Comparison of ENCODE assay signal across 8 cellular contexts in genomic region chr10:71244638-71245419, GRCh38. TPM values are rescaled to one million over a fixed set of nuclear protein-coding genes. Genes with fewer than 3 reads are reported as not detected.
DNase-seq lines count a peak whose midpoint lies in the region; ATAC-seq, FAIRE-seq and TF ChIP-seq lines count a peak whose summit lies in the region.
"Had no signal": no experiment of that assay in that cellular context is flagged by ENCODE, and none has a peak within 500 bp of the region (broad histone marks: within the 10 kb centered on the region; RNA-seq: fewer than 3 reads in every experiment).

No MANE protein-coding gene starts in this region.

- H3K9ac ChIP-seq in IMR-90 (ENCODE audit: low read depth, low read length) (peak overlapping the region; percentile 39; the same call in 1 of the 2 replicates), keratinocyte (ENCODE audit: control insufficient read depth, extremely low read depth, insufficient read depth, low read length) (no peak overlapping the region)
- H3K9ac ChIP-seq: KMS-11 had no signal

- TF ChIP-seq CTCF in IMR-90 (conservative IDR thresholded peaks at IDR 0.05; ENCODE audit: low read depth, low read length) (no peak), breast epithelium (IDR thresholded peaks at IDR 0.05) (no peak), keratinocyte (optimal IDR thresholded peaks at IDR 0.05 in 1 of 3, IDR thresholded peaks at IDR 0.05 in 1 of 3, conservative IDR thresholded peaks at IDR 0.05 in 1 of 3; ENCODE audit: extremely low read depth in 1 of 3, insufficient read depth in 2 of 3, low read length in 3 of 3) (no peak), suprapubic skin (IDR thresholded peaks at IDR 0.05) (no peak)

- peak overlapping the region; percentile 58 for H2BK5ac ChIP-seq in IMR-90 (ENCODE audit: low read depth, low read length, poor library complexity, severe bottlenecking)

- POLR2A ChIA-PET in IMR-90 (lab: Charles Lee; ENCODE audit: unreplicated experiment) = interaction anchor here (1.8 kb wide), 1 partner anchor 11 kb away, joined by 7 read pairs; no protein-coding TSS in a partner anchor

- TF ChIP-seq EP300 in suprapubic skin (IDR thresholded peaks at IDR 0.05) = no peak

- TF ChIP-seq POLR2A in IMR-90 (IDR thresholded peaks at IDR 0.05; ENCODE audit: low read depth, low read length) (no peak), breast epithelium (IDR thresholded peaks at IDR 0.05) (no peak), suprapubic skin (IDR thresholded peaks at IDR 0.05) (no peak)

- H3K23ac ChIP-seq in IMR-90 (ENCODE audit: low read depth, low read length) = peak overlapping the region; percentile 89

- H3K27me3 ChIP-seq in IMR-90 (ENCODE audit: control insufficient read depth, insufficient read depth, low read length) (no peaks in the 10 kb centered on the region), breast epithelium (no peaks in the 10 kb centered on the region), keratinocyte (ENCODE audit: control insufficient read depth, extremely low read depth, insufficient read depth, low read length) (no peaks in the 10 kb centered on the region), suprapubic skin (peaks cover 5% of the 10 kb centered on the region)

- peak overlapping the region; percentile 99 for H2AK5ac ChIP-seq in IMR-90 (ENCODE audit: low read depth, low read length)

- H3K4ac ChIP-seq in IMR-90 (ENCODE audit: low read depth, low read length) = peak overlapping the region; percentile 99

- FAIRE-seq in keratinocyte (lab: Jason Lieb, UNC) = no peak

- 2% methylated on average over 9 of the region's 27 CpGs; no CpG with 5 or more reads in 1 of the 2 experiments for WGBS in IMR-90 (ENCODE audit: extremely low coverage in 2 of 2, insufficient read length in 1 of 2), 2 experiments
- 39% methylated on average over 20 of the region's 27 CpGs for WGBS in suprapubic skin

- peaks cover 11% of the 10 kb centered on the region; the same call in 1 of the 2 replicates for H4K20me1 ChIP-seq in IMR-90 (ENCODE audit: insufficient read depth, low read length)
- no peaks in the 10 kb centered on the region for H4K20me1 ChIP-seq in keratinocyte (ENCODE audit: control insufficient read depth, extremely low read depth, insufficient read depth, low read length)

- H3K9me3 ChIP-seq in IMR-90 (ENCODE audit: control insufficient read depth, insufficient read depth, low read length) (no peaks in the 10 kb centered on the region), breast epithelium (no peaks in the 10 kb centered on the region), keratinocyte (ENCODE audit: control insufficient read depth, low read depth, low read length) (no peaks in the 10 kb centered on the region), suprapubic skin (no peaks in the 10 kb centered on the region)

- peak overlapping the region; percentile 73 for H2AK9ac ChIP-seq in IMR-90 (replicated peaks; ENCODE audit: low read depth, low read length, poor library complexity)

- peak overlapping the region; percentile 95; the same call in 1 of the 3 replicates for H2BK15ac ChIP-seq in IMR-90 (ENCODE audit: low read depth, low read length)

- H4K8ac ChIP-seq in IMR-90 (ENCODE audit: low read depth in 2 of 2, low read length in 2 of 2) = peak overlapping the region; percentile 54 to 89

- peak overlapping the region; percentile 73 for H3K56ac ChIP-seq in IMR-90 (ENCODE audit: extremely low read depth, insufficient read depth, low read length)

- H3K4me2 ChIP-seq in IMR-90 (ENCODE audit: low read depth, low read length) = peak overlapping the region; percentile 63
- peak overlapping the region; percentile 13 for H3K4me2 ChIP-seq in keratinocyte (ENCODE audit: control insufficient read depth, extremely low read depth, insufficient read depth, low read depth, low read length)
- H3K4me2 ChIP-seq: KMS-11 had no signal

- peak overlapping the region; percentile 85 for H3K14ac ChIP-seq in IMR-90 (replicated peaks; ENCODE audit: low read depth, low read length)

- H3K4me3 ChIP-seq in IMR-90 (ENCODE audit: insufficient read depth, low read depth, low read length) (peak overlapping the region; percentile 17), breast epithelium (peak overlapping the region; percentile 5 to 62 (median 32)), keratinocyte (ENCODE audit: control insufficient read depth in 2 of 3, extremely low read depth in 1 of 3, insufficient read depth in 2 of 3, low read depth in 1 of 3, low read length in 3 of 3) (no peak overlapping the region), suprapubic skin (peak overlapping the region; percentile 28)

- CTCF ChIA-PET in IMR-90 (lab: Yijun Ruan, JAX) = interaction anchor here (0.6 to 1.4 kb wide), 6 partner anchors 11 to 319 kb away, joined by 3 to 5 read pairs (median 4); no protein-coding TSS in a partner anchor

- no peak; the same call in 1 of the 2 replicates for TF ChIP-seq RAD21 in IMR-90 (IDR thresholded peaks at IDR 0.05; ENCODE audit: low read length)

- intact Hi-C loops in IMR-90 (cut with micrococcal nuclease) (no loop called here), breast epithelium (cut with DNase I; ENCODE audit: low total_unique reads) (no loop called here)

- H3K79me1 ChIP-seq in IMR-90 (ENCODE audit: low read depth in 1 of 2, low read length in 2 of 2) = peaks cover 0 to 24% of the 10 kb centered on the region in 2 experiments; a peak in 2 of 4 replicates

- dilution Hi-C loops in IMR-90 (cut with HindIII; ENCODE audit: low sequenced_read_pairs, unreplicated experiment) (no loop called here), keratinocyte (cut with MboI; ENCODE audit: extremely low pct_ligation_motif_present, low sequenced_read_pairs) (no loop called here)

- DNase-seq in IMR-90 = peak; percentile 93
- DNase-seq in breast epithelium (ENCODE audit: low spot score in 2 of 2) = no peak
- no peak for DNase-seq in keratinocyte (ENCODE audit: low read depth, low spot score)
- DNase-seq in suprapubic skin (ENCODE audit: low spot score in 2 of 2) = peak in 1 of 2 donors; percentile 88
- no peak for DNase-seq in SK-N-DZ (ENCODE audit: low spot score)

- peak overlapping the region; percentile 85 for H4K5ac ChIP-seq in IMR-90 (ENCODE audit: low read depth, low read length)

- H3K9me1 ChIP-seq in IMR-90 (ENCODE audit: insufficient read depth, low read length) (peaks cover 29% of the 10 kb centered on the region), keratinocyte (ENCODE audit: control insufficient read depth, extremely low read depth, insufficient read depth, low read length) (no peaks in the 10 kb centered on the region)

- no TSS peak for BruUV-seq in IMR-90 (replicated peaks; lab: Mats Ljungman, UMichigan)

- H2AFZ ChIP-seq in IMR-90 (replicated peaks; ENCODE audit: low read length, poor library complexity) = peak overlapping the region; percentile 81
- no peak overlapping the region for H2AFZ ChIP-seq in keratinocyte (ENCODE audit: control insufficient read depth, low read length)

- H3K4me1 ChIP-seq in IMR-90 (ENCODE audit: control insufficient read depth, insufficient read depth, low read length) = peaks cover 34% of the 10 kb centered on the region
- peaks cover 18 to 36% of the 10 kb centered on the region in 2 donors for H3K4me1 ChIP-seq in breast epithelium
- H3K4me1 ChIP-seq in keratinocyte (ENCODE audit: control insufficient read depth, extremely low read depth, insufficient read depth, low read length) = peaks cover 49% of the 10 kb centered on the region
- peaks cover 80% of the 10 kb centered on the region for H3K4me1 ChIP-seq in suprapubic skin

- H3K36me3 ChIP-seq in IMR-90 (ENCODE audit: control insufficient read depth, insufficient read depth, low read length) = no peaks in the 10 kb centered on the region
- H3K36me3 ChIP-seq in breast epithelium = no peaks in the 10 kb centered on the region
- H3K36me3 ChIP-seq in keratinocyte (ENCODE audit: control insufficient read depth in 2 of 2, extremely low read depth in 1 of 2, insufficient read depth in 2 of 2, low read length in 2 of 2) = no peaks in the 10 kb centered on the region
- no peaks in the 10 kb centered on the region for H3K36me3 ChIP-seq in suprapubic skin

- H2BK120ac ChIP-seq in IMR-90 (ENCODE audit: low read depth, low read length) = peak overlapping the region; percentile 99

- ATAC-seq in IMR-90 (ENCODE audit: low read depth) = peak; percentile 82
- no peak for ATAC-seq in HG03378 (IDR thresholded peaks at IDR 0.05; ENCODE audit: unreplicated experiment)
- ATAC-seq in GM21367 (IDR thresholded peaks at IDR 0.05; ENCODE audit: unreplicated experiment) = no peak

- peak overlapping the region; percentile 92; the same call in 1 of the 2 replicates for H3K27ac ChIP-seq in IMR-90 (ENCODE audit: insufficient read depth, low read length)
- H3K27ac ChIP-seq in breast epithelium = peak overlapping the region; percentile 71 to 85
- peak overlapping the region; percentile 15 for H3K27ac ChIP-seq in keratinocyte (ENCODE audit: control insufficient read depth, insufficient read depth, low read length)
- H3K27ac ChIP-seq in suprapubic skin = peak overlapping the region; percentile 13
- H3K27ac ChIP-seq: KMS-11 had no signal

- peak overlapping the region; percentile 98 for H2BK20ac ChIP-seq in IMR-90 (ENCODE audit: low read depth, low read length)

- in situ Hi-C loops in IMR-90 (cut with MboI; ENCODE audit: low sequenced_read_pairs) = no loop called here

- no peaks in the 10 kb centered on the region for H3K79me2 ChIP-seq in keratinocyte (ENCODE audit: control insufficient read depth, insufficient read depth, low read length)

- H4K91ac ChIP-seq in IMR-90 (ENCODE audit: insufficient read depth, low read depth, low read length) = peak overlapping the region; percentile 93

- H3K18ac ChIP-seq in IMR-90 (ENCODE audit: low read depth, low read length) = peak overlapping the region; percentile 90

RNA-seq across cellular contexts. Expression of gene UNC5B, which starts 32.5 kb away (rescaled TPM):
- 1.4 and 1.6 TPM in 2 replicates for total RNA-seq in IMR-90 (2012; rRNA removed)
- 4.2 and 4.4 TPM in 2 replicates for polyA plus RNA-seq in IMR-90 (2012; rRNA removed)
- polyA plus RNA-seq in IMR-90 (2012; cell fraction: cytosol; rRNA removed) = 3.2 and 6.3 TPM in 2 replicates
- polyA plus RNA-seq in IMR-90 (2012; cell fraction: nucleus; rRNA removed; ENCODE audit: low replicate concordance) = 6.9 and 11.9 TPM in 2 replicates
- total RNA-seq in breast epithelium = 1 to 10 TPM in 2 of 3 donors, under 1 TPM in 1; 0.80 to 4.9 (median 3.5) TPM
- polyA plus RNA-seq in keratinocyte = 0.96 to 3.1 TPM (median 1.1 TPM) in 3 replicates
- 10.8 TPM for polyA plus RNA-seq in keratinocyte (2011; ENCODE audit: low read depth)
- 0.84 and 0.92 TPM in 2 replicates for polyA plus RNA-seq in keratinocyte (2011; cell fraction: cytosol; rRNA removed)
- 5.1 and 6.0 TPM in 2 replicates for polyA plus RNA-seq in keratinocyte (2011; cell fraction: nucleus; rRNA removed)
- polyA plus RNA-seq in keratinocyte (2012; ENCODE audit: low replicate concordance) = 1.2 and 23.9 TPM in 2 replicates
- 2.4 to 5.0 TPM (median 3.4 TPM) in 3 replicates for polyA minus RNA-seq in keratinocyte
- polyA minus RNA-seq in keratinocyte (2011; cell fraction: cytosol; rRNA and poly(A)+ RNA removed) = 2.9 TPM
- 6.2 and 7.8 TPM in 2 replicates for polyA minus RNA-seq in keratinocyte (2011; cell fraction: nucleus; rRNA and poly(A)+ RNA removed)
- 10 to 100 TPM in 3 of 4 donors, 1 to 10 TPM in 1; 7.2 to 45.7 (median 14.7) TPM for total RNA-seq in suprapubic skin
- polyA plus RNA-seq in SK-N-DZ (2014; cell fraction: cytosol; rRNA removed) = 11.4 and 13.7 TPM in 2 replicates
- 16.8 and 23.9 TPM in 2 replicates for polyA plus RNA-seq in SK-N-DZ (2014; cell fraction: nucleus; rRNA removed)

Comparison
In these comparisons a context has a peak if more than half of its experiments do, and no peak if none do; other contexts are left out.
1. H3K27ac ChIP-seq: peak in every context shown above with its lines; median percentile 92 in IMR-90; 78 in breast epithelium; 15 in keratinocyte; 13 in suprapubic skin.
2. H3K4me3 ChIP-seq: peak in IMR-90 (single experiment), breast epithelium (3 of 3) and suprapubic skin (single experiment); none in keratinocyte (0 of 3).